8 cellular contexts compared by ENCODE assay signal in the genomic region with DNA sequence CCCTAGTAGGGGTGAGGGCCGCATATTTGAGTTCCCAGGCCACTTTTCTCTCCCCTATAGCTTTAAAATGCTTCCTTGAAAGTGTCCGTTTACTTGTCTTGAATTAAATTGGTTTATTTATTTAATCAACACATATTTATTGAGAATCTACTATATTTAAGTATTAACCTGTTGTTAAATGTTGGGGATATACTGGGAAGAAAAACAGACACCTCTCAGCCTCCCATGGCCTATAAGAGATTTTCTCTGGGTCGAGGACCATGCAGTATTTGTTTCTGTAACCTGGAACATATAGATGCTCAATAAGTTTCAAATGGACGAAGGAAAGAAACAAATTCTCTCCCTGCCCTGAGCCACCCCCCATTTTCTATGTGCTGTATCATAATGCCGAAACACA.
A peak's percentile ranks its signal among the peaks of the same experiment; 100 is the strongest.
DNase-seq lines count a peak whose midpoint lies in the region; ATAC-seq and TF ChIP-seq lines count a peak whose summit lies in the region.

No MANE protein-coding gene starts in this region.

- H3K9me3 ChIP-seq in left lung (no peaks in the 10 kb centered on the region), suprapubic skin (no peaks in the 10 kb centered on the region)

- no peak for TF ChIP-seq EP300 in suprapubic skin (IDR thresholded peaks at IDR 0.05)

- H3K4me1 ChIP-seq in left lung = peaks cover 0 to 11% of the 10 kb centered on the region in 2 donors
- H3K4me1 ChIP-seq in suprapubic skin = peaks cover 14% of the 10 kb centered on the region

- H3K4me3 Mint-ChIP-seq in activated CD4-positive, alpha-beta T cell treated with anti-CD3 and anti-CD28 coated beads, Interleukin-2, amount 10 ng/mL, durations not matched to agents 24 days and 14 days = peak overlapping the region; percentile 89
- peak overlapping the region; percentile 93 for H3K4me3 Mint-ChIP-seq in activated naive CD8-positive, alpha-beta T cell treated with anti-CD3 and anti-CD28 coated beads for 36 hours

- no peaks in the 10 kb centered on the region for H3K27me3 Mint-ChIP-seq in activated CD4-positive, alpha-beta T cell treated with anti-CD3 and anti-CD28 coated beads, Interleukin-2, amount 10 ng/mL, durations not matched to agents 24 days and 14 days
- no peaks in the 10 kb centered on the region for H3K27me3 Mint-ChIP-seq in activated naive CD8-positive, alpha-beta T cell treated with anti-CD3 and anti-CD28 coated beads for 36 hours

- intact Hi-C loops in activated CD4-positive, alpha-beta T cell treated with anti-CD3 and anti-CD28 coated beads, Interleukin-2, amount 10 ng/mL, durations not matched to agents 24 days and 14 days (cut with micrococcal nuclease) = loop anchor here (1.0 to 5.0 kb wide), 3 partner anchors 99 to 1180 kb away; a partner anchor contains a TSS
- intact Hi-C loops in left lung (cut with DNase I) = no loop called here

- H3K27ac ChIP-seq in left lung = peak overlapping the region; percentile 76 to 83
- peak overlapping the region; percentile 83 for H3K27ac ChIP-seq in suprapubic skin

- H3K36me3 ChIP-seq in left lung (no peaks in the 10 kb centered on the region), suprapubic skin (no peaks in the 10 kb centered on the region)

- no peak for DNase-seq in activated CD4-positive, alpha-beta T cell treated with anti-CD3 and anti-CD28 coated beads, Interleukin-2, amount 10 ng/mL, durations not matched to agents 24 days and 14 days
- DNase-seq in activated CD4-positive, alpha-beta T cell treated with anti-CD3 and anti-CD28 coated beads, Interleukin-2, amount 50 U/mL, for 48 hours = no peak
- no peak for DNase-seq in activated naive CD8-positive, alpha-beta T cell treated with anti-CD3 and anti-CD28 coated beads for 36 hours
- DNase-seq in left lung = no peak
- no peak for DNase-seq in suprapubic skin (ENCODE audit: low spot score in 2 of 2)
- no peak for DNase-seq in kidney glomerular epithelial cell (lab: John Stamatoyannopoulos, UW)

- peak overlapping the region; percentile 96 for H3K27ac Mint-ChIP-seq in activated CD4-positive, alpha-beta T cell treated with anti-CD3 and anti-CD28 coated beads, Interleukin-2, amount 10 ng/mL, durations not matched to agents 24 days and 14 days
- peak overlapping the region; percentile 97 for H3K27ac Mint-ChIP-seq in activated naive CD8-positive, alpha-beta T cell treated with anti-CD3 and anti-CD28 coated beads for 36 hours

- ATAC-seq in left lung = no peak
- ATAC-seq in GM19455 (IDR thresholded peaks at IDR 0.05; ENCODE audit: unreplicated experiment) = no peak
- ATAC-seq in GM19035 (IDR thresholded peaks at IDR 0.05; ENCODE audit: unreplicated experiment) = no peak

- H3K4me3 ChIP-seq in left lung (peak overlapping the region; percentile 64 to 65), suprapubic skin (peak overlapping the region; percentile 71)

- H3K9me3 Mint-ChIP-seq in activated CD4-positive, alpha-beta T cell treated with anti-CD3 and anti-CD28 coated beads, Interleukin-2, amount 10 ng/mL, durations not matched to agents 24 days and 14 days = peaks cover 3% of the 10 kb centered on the region
- peaks cover 3% of the 10 kb centered on the region for H3K9me3 Mint-ChIP-seq in activated naive CD8-positive, alpha-beta T cell treated with anti-CD3 and anti-CD28 coated beads for 36 hours

- TF ChIP-seq CTCF in left lung (IDR thresholded peaks at IDR 0.05) (no peak), suprapubic skin (IDR thresholded peaks at IDR 0.05) (no peak)

- no peaks in the 10 kb centered on the region for H3K36me3 Mint-ChIP-seq in activated CD4-positive, alpha-beta T cell treated with anti-CD3 and anti-CD28 coated beads, Interleukin-2, amount 10 ng/mL, durations not matched to agents 24 days and 14 days (ENCODE audit: low read depth)
- H3K36me3 Mint-ChIP-seq in activated naive CD8-positive, alpha-beta T cell treated with anti-CD3 and anti-CD28 coated beads for 36 hours = peaks cover 2% of the 10 kb centered on the region

- H3K27me3 ChIP-seq in left lung (no peaks in the 10 kb centered on the region), suprapubic skin (no peaks in the 10 kb centered on the region)

- H3K4me1 Mint-ChIP-seq in activated CD4-positive, alpha-beta T cell treated with anti-CD3 and anti-CD28 coated beads, Interleukin-2, amount 10 ng/mL, durations not matched to agents 24 days and 14 days = peaks cover 25% of the 10 kb centered on the region
- H3K4me1 Mint-ChIP-seq in activated naive CD8-positive, alpha-beta T cell treated with anti-CD3 and anti-CD28 coated beads for 36 hours = peaks cover 13% of the 10 kb centered on the region

- WGBS in suprapubic skin = 81% methylated on average over 5 of the region's 5 CpGs

- TF ChIP-seq POLR2A in suprapubic skin (IDR thresholded peaks at IDR 0.05) = no peak
